ENCODE assay signal across 17 cellular contexts in the genomic region with DNA sequence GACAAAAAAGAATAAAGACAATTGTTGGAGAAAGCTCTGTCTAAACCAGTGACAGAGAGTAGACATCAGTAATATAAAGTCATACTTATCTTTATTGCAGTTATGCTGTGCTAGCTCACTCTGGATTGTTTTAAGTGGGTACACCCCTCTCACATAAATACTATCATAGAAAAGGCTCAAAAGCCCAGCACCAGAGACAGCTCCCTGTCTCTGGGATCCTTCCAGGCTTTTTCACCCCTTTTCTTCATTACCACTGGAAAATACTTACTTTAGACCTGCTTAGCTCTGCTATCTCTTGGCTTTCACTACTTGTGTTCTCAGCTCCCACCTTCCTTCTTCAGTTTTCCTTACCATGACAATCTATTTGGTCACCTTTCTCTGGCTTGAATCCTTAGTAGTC.
DNase-seq lines count a peak whose midpoint lies in the region; ATAC-seq and TF ChIP-seq lines count a peak whose summit lies in the region.
"Had no signal": no experiment of that assay in that cellular context is flagged by ENCODE, and none has a peak within 500 bp of the region (broad histone marks: within the 10 kb centered on the region; RNA-seq: fewer than 3 reads in every experiment).

No MANE protein-coding gene starts in this region.

- H2BK15ac ChIP-seq in mesenchymal stem cell (ENCODE audit: low read depth, poor library complexity, severe bottlenecking) = no peak overlapping the region

- no peaks in the 10 kb centered on the region for H3K27me3 ChIP-seq in mesenchymal stem cell (ENCODE audit: control insufficient read depth in 1 of 2, insufficient read depth in 1 of 2, low read length in 2 of 2)
- H3K27me3 ChIP-seq: BLaER1 had no signal

- H2AK5ac ChIP-seq in mesenchymal stem cell (ENCODE audit: low read length, severe bottlenecking) = no peak overlapping the region

- H4K91ac ChIP-seq in mesenchymal stem cell (ENCODE audit: low read length) = no peak overlapping the region

- H3K4ac ChIP-seq in mesenchymal stem cell (ENCODE audit: low read depth in 1 of 2, low read length in 2 of 2) = no peak overlapping the region

- H3K18ac ChIP-seq in mesenchymal stem cell (ENCODE audit: low read depth in 1 of 2, low read length in 2 of 2) = no peak overlapping the region

- no peak overlapping the region for H2BK12ac ChIP-seq in mesenchymal stem cell (ENCODE audit: low read length in 2 of 2)

- H3K4me1 ChIP-seq in HEK293 (ENCODE audit: control insufficient read depth, insufficient read depth, low read length) (no peaks in the 10 kb centered on the region), mesenchymal stem cell (ENCODE audit: control insufficient read depth, insufficient read depth, low read depth, low read length) (no peaks in the 10 kb centered on the region)
- H3K4me1 ChIP-seq: BLaER1, Caco-2, HAP-1 had no signal

- H3K36me3 ChIP-seq in HEK293 (ENCODE audit: control insufficient read depth in 2 of 2, insufficient read depth in 1 of 2, low read length in 2 of 2) = no peaks in the 10 kb centered on the region
- H3K36me3 ChIP-seq in mesenchymal stem cell (ENCODE audit: control insufficient read depth in 1 of 2, insufficient read depth in 2 of 2, low read depth in 1 of 2, low read length in 2 of 2) = no peaks in the 10 kb centered on the region
- H3K36me3 ChIP-seq: BLaER1, HAP-1 had no signal

- no peak overlapping the region for H2AFZ ChIP-seq in mesenchymal stem cell (ENCODE audit: low read depth, low read length)

- H2BK5ac ChIP-seq in mesenchymal stem cell (ENCODE audit: low read depth, low read length, poor library complexity, severe bottlenecking) = no peak overlapping the region

- H3K14ac ChIP-seq in mesenchymal stem cell (ENCODE audit: low read length in 2 of 2) = no peak overlapping the region

- CTCF ChIA-PET in HEK293 (lab: Yijun Ruan, JAX) = interaction anchor here (1.5 kb wide), 1 partner anchor 658 kb away, joined by 5 read pairs; no protein-coding TSS in a partner anchor

- H3K4me2 ChIP-seq in mesenchymal stem cell (ENCODE audit: low read length, poor library complexity, severe bottlenecking) = no peak overlapping the region
- H3K4me2 ChIP-seq: BLaER1 had no signal

- peak; percentile 3 for DNase-seq in dermis blood vessel endothelial cell
- peak; percentile 40 for DNase-seq in left kidney (ENCODE audit: low read depth, low spot score)
- DNase-seq in omental fat pad (ENCODE audit: low spot score) = no peak
- no peak for DNase-seq in mesenchymal stem cell
- DNase-seq in germinal center (ENCODE audit: low spot score) = no peak
- DNase-seq: Caco-2; CD4-positive, CD25-positive, alpha-beta regulatory T cell; CD8-positive, alpha-beta T cell; DMS79; EL; GDM1; GOT3 had no signal

- H3K27ac ChIP-seq in HEK293 (ENCODE audit: extremely low read depth, low read depth, low read length) (no peak overlapping the region), mesenchymal stem cell (ENCODE audit: low read length, poor library complexity, severe bottlenecking) (no peak overlapping the region)
- H3K27ac ChIP-seq: BLaER1, C4-2B had no signal

- no peak overlapping the region for H2BK120ac ChIP-seq in mesenchymal stem cell (ENCODE audit: low read depth, low read length)

- TF ChIP-seq CTCF in HEK293 (tag by site-specific recombination; IDR thresholded peaks at IDR 0.05) (no peak), omental fat pad (IDR thresholded peaks at IDR 0.05) (no peak)

- no peak for ATAC-seq in omental fat pad (ENCODE audit: low FRiP score)
- ATAC-seq: CD8-positive, alpha-beta T cell; GM12878 had no signal

- no peak overlapping the region for H3K4me3 ChIP-seq in HEK293 (ENCODE audit: low read depth, low read length)
- no peak overlapping the region for H3K4me3 ChIP-seq in mesenchymal stem cell (ENCODE audit: insufficient read depth in 1 of 2, low read depth in 1 of 2, low read length in 2 of 2)
- H3K4me3 ChIP-seq: BLaER1, GM12878, HAP-1 had no signal

- no peaks in the 10 kb centered on the region for H3K9me3 ChIP-seq in HEK293 (ENCODE audit: control insufficient read depth, insufficient read depth, low read depth, low read length)
- no peaks in the 10 kb centered on the region for H3K9me3 ChIP-seq in mesenchymal stem cell (ENCODE audit: control insufficient read depth, low read length)
- H3K9me3 ChIP-seq: BLaER1, Caco-2, HAP-1 had no signal

- no peak overlapping the region for H3K9ac ChIP-seq in mesenchymal stem cell (ENCODE audit: low read length)
- H3K9ac ChIP-seq: BLaER1 had no signal

- no peaks in the 10 kb centered on the region for H3K79me1 ChIP-seq in mesenchymal stem cell (replicated peaks; ENCODE audit: low read length, poor library complexity, severe bottlenecking)

- H3K23ac ChIP-seq in mesenchymal stem cell (ENCODE audit: low read length in 2 of 2) = no peak overlapping the region

- H4K8ac ChIP-seq in mesenchymal stem cell (ENCODE audit: low read length) = no peak overlapping the region

- POLR2A ChIA-PET in HEK293 (lab: Yijun Ruan, JAX) = no interaction called here

TF ChIP-seq in HEK293, 187 proteins besides CTCF, POLR2A, EP300 and RAD21:
- TF ChIP-seq, protein P1, sequence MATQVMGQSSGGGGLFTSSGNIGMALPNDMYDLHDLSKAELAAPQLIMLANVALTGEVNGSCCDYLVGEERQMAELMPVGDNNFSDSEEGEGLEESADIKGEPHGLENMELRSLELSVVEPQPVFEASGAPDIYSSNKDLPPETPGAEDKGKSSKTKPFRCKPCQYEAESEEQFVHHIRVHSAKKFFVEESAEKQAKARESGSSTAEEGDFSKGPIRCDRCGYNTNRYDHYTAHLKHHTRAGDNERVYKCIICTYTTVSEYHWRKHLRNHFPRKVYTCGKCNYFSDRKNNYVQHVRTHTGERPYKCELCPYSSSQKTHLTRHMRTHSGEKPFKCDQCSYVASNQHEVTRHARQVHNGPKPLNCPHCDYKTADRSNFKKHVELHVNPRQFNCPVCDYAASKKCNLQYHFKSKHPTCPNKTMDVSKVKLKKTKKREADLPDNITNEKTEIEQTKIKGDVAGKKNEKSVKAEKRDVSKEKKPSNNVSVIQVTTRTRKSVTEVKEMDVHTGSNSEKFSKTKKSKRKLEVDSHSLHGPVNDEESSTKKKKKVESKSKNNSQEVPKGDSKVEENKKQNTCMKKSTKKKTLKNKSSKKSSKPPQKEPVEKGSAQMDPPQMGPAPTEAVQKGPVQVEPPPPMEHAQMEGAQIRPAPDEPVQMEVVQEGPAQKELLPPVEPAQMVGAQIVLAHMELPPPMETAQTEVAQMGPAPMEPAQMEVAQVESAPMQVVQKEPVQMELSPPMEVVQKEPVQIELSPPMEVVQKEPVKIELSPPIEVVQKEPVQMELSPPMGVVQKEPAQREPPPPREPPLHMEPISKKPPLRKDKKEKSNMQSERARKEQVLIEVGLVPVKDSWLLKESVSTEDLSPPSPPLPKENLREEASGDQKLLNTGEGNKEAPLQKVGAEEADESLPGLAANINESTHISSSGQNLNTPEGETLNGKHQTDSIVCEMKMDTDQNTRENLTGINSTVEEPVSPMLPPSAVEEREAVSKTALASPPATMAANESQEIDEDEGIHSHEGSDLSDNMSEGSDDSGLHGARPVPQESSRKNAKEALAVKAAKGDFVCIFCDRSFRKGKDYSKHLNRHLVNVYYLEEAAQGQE (tag by site-specific recombination; IDR thresholded peaks at IDR 0.05) = peak; percentile 77
- no peak for TF ChIP-seq ZNF48 (tag by site-specific recombination; IDR thresholded peaks at IDR 0.05)

Comparison
In these comparisons a context has a peak if more than half of its experiments do, and no peak if none do; other contexts are left out.
1. DNase-seq: peak in dermis blood vessel endothelial cell (single experiment) and left kidney (single experiment); none in omental fat pad (single experiment), mesenchymal stem cell (single experiment) and germinal center (single experiment).